In genomic region chr5:38672059-38672791, GRCh38 we compare ENCODE assay signal across 1 cellular context.
TF ChIP-seq lines count a peak whose summit lies in the region.

No MANE protein-coding gene starts in this region.

TF ChIP-seq in HEK293, 187 proteins besides CTCF, POLR2A, EP300 and RAD21 (continued from another document and continues in another):
- TF ChIP-seq PRDM4 (tag by site-specific recombination; IDR thresholded peaks at IDR 0.05), result peak; percentile 56; the same call in 1 of the 2 replicates
- TF ChIP-seq ZNF121 (tag by site-specific recombination; IDR thresholded peaks at IDR 0.05), result no peak
- TF ChIP-seq MZF1 (tag by site-specific recombination; IDR thresholded peaks at IDR 0.05; ENCODE audit: borderline replicate concordance), result peak; percentile 65
- TF ChIP-seq ZNF510 (tag by site-specific recombination; IDR thresholded peaks at IDR 0.05; ENCODE audit: insufficient replicate concordance), result peak; percentile 49
- no peak for TF ChIP-seq ZNF114 (tag by site-specific recombination; IDR thresholded peaks at IDR 0.05)
- TF ChIP-seq MEIS1 (CRISPR knock-in tag; IDR thresholded peaks at IDR 0.05; ENCODE audit: borderline replicate concordance), result no peak
- TF ChIP-seq ZNF843 (tag by site-specific recombination; IDR thresholded peaks at IDR 0.05), result peak; percentile 66; the same call in 1 of the 2 replicates
- peak; percentile 71 for TF ChIP-seq PRDM6 (tag by site-specific recombination; IDR thresholded peaks at IDR 0.05)
- no peak; the same call in 1 of the 2 replicates for TF ChIP-seq PRDM1 (tag by site-specific recombination; IDR thresholded peaks at IDR 0.05)
- TF ChIP-seq, protein P1, sequence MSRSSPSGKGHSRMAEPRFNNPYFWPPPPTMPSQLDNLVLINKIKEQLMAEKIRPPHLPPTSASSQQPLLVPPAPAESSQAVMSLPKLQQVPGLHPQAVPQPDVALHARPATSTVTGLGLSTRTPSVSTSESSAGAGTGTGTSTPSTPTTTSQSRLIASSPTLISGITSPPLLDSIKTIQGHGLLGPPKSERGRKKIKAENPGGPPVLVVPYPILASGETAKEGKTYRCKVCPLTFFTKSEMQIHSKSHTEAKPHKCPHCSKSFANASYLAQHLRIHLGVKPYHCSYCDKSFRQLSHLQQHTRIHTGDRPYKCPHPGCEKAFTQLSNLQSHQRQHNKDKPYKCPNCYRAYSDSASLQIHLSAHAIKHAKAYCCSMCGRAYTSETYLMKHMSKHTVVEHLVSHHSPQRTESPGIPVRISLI (tag by site-specific recombination; IDR thresholded peaks at IDR 0.05), result no peak
- 0 out of 2 replicates have a peak, but pooled peaks have one; percentile 45 for TF ChIP-seq ZNF692 (tag by site-specific recombination; IDR thresholded peaks at IDR 0.05)
- peak; percentile 62 for TF ChIP-seq OSR2 (tag by site-specific recombination; IDR thresholded peaks at IDR 0.05)
- peak; percentile 41 for TF ChIP-seq SP7 (tag by site-specific recombination; IDR thresholded peaks at IDR 0.05)
- TF ChIP-seq, protein P2, sequence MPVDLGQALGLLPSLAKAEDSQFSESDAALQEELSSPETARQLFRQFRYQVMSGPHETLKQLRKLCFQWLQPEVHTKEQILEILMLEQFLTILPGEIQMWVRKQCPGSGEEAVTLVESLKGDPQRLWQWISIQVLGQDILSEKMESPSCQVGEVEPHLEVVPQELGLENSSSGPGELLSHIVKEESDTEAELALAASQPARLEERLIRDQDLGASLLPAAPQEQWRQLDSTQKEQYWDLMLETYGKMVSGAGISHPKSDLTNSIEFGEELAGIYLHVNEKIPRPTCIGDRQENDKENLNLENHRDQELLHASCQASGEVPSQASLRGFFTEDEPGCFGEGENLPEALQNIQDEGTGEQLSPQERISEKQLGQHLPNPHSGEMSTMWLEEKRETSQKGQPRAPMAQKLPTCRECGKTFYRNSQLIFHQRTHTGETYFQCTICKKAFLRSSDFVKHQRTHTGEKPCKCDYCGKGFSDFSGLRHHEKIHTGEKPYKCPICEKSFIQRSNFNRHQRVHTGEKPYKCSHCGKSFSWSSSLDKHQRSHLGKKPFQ (tag by site-specific recombination; IDR thresholded peaks at IDR 0.05), result no peak
- no peak for TF ChIP-seq ZNF837 (tag by site-specific recombination; IDR thresholded peaks at IDR 0.05)
- 0 out of 2 replicates have a peak, but pooled peaks have one; percentile 19 for TF ChIP-seq IKZF3 (tag by site-specific recombination; IDR thresholded peaks at IDR 0.05)
- peak; percentile 47; the same call in 1 of the 2 replicates for TF ChIP-seq ZBTB20 (tag by site-specific recombination; IDR thresholded peaks at IDR 0.05)
- TF ChIP-seq ZNF174 (tag by site-specific recombination; IDR thresholded peaks at IDR 0.05), result no peak
- TF ChIP-seq, protein P3, sequence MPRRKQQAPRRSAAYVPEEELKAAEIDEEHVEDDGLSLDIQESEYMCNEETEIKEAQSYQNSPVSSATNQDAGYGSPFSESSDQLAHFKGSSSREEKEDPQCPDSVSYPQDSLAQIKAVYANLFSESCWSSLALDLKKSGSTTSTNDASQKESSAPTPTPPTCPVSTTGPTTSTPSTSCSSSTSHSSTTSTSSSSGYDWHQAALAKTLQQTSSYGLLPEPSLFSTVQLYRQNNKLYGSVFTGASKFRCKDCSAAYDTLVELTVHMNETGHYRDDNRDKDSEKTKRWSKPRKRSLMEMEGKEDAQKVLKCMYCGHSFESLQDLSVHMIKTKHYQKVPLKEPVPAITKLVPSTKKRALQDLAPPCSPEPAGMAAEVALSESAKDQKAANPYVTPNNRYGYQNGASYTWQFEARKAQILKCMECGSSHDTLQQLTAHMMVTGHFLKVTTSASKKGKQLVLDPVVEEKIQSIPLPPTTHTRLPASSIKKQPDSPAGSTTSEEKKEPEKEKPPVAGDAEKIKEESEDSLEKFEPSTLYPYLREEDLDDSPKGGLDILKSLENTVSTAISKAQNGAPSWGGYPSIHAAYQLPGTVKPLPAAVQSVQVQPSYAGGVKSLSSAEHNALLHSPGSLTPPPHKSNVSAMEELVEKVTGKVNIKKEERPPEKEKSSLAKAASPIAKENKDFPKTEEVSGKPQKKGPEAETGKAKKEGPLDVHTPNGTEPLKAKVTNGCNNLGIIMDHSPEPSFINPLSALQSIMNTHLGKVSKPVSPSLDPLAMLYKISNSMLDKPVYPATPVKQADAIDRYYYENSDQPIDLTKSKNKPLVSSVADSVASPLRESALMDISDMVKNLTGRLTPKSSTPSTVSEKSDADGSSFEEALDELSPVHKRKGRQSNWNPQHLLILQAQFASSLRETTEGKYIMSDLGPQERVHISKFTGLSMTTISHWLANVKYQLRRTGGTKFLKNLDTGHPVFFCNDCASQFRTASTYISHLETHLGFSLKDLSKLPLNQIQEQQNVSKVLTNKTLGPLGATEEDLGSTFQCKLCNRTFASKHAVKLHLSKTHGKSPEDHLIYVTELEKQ (tag by site-specific recombination; IDR thresholded peaks at IDR 0.05; ENCODE audit: borderline replicate concordance), result peak; percentile 74; the same call in 1 of the 2 replicates
- TF ChIP-seq ZNF350 (tag by site-specific recombination; IDR thresholded peaks at IDR 0.05), result no peak
- TF ChIP-seq, protein P4, sequence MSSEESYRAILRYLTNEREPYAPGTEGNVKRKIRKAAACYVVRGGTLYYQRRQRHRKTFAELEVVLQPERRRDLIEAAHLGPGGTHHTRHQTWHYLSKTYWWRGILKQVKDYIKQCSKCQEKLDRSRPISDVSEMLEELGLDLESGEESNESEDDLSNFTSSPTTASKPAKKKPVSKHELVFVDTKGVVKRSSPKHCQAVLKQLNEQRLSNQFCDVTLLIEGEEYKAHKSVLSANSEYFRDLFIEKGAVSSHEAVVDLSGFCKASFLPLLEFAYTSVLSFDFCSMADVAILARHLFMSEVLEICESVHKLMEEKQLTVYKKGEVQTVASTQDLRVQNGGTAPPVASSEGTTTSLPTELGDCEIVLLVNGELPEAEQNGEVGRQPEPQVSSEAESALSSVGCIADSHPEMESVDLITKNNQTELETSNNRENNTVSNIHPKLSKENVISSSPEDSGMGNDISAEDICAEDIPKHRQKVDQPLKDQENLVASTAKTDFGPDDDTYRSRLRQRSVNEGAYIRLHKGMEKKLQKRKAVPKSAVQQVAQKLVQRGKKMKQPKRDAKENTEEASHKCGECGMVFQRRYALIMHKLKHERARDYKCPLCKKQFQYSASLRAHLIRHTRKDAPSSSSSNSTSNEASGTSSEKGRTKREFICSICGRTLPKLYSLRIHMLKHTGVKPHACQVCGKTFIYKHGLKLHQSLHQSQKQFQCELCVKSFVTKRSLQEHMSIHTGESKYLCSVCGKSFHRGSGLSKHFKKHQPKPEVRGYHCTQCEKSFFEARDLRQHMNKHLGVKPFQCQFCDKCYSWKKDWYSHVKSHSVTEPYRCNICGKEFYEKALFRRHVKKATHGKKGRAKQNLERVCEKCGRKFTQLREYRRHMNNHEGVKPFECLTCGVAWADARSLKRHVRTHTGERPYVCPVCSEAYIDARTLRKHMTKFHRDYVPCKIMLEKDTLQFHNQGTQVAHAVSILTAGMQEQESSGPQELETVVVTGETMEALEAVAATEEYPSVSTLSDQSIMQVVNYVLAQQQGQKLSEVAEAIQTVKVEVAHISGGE (tag by site-specific recombination; conservative IDR thresholded peaks at IDR 0.05; ENCODE audit: low read depth), result 0 out of 2 replicates have a peak, but pooled peaks have one; percentile 22
- no peak for TF ChIP-seq ZNF707 (tag by site-specific recombination; IDR thresholded peaks at IDR 0.05)
- TF ChIP-seq ZNF785 (tag by site-specific recombination; IDR thresholded peaks at IDR 0.05), result no peak
- TF ChIP-seq ZFP41 (tag by site-specific recombination; IDR thresholded peaks at IDR 0.05; ENCODE audit: borderline replicate concordance), result no peak
- 0 out of 2 replicates have a peak, but pooled peaks have one; percentile 17 for TF ChIP-seq BCL11A (tag by site-specific recombination; IDR thresholded peaks at IDR 0.05; ENCODE audit: low read depth)
- TF ChIP-seq, protein P5, sequence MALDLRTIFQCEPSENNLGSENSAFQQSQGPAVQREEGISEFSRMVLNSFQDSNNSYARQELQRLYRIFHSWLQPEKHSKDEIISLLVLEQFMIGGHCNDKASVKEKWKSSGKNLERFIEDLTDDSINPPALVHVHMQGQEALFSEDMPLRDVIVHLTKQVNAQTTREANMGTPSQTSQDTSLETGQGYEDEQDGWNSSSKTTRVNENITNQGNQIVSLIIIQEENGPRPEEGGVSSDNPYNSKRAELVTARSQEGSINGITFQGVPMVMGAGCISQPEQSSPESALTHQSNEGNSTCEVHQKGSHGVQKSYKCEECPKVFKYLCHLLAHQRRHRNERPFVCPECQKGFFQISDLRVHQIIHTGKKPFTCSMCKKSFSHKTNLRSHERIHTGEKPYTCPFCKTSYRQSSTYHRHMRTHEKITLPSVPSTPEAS (tag by site-specific recombination; IDR thresholded peaks at IDR 0.05), result no peak
- TF ChIP-seq ZNF639 (tag by site-specific recombination; IDR thresholded peaks at IDR 0.05), result 0 out of 2 replicates have a peak, but pooled peaks have one; percentile 53
- peak; percentile 86 for TF ChIP-seq KLF8 (tag by site-specific recombination; IDR thresholded peaks at IDR 0.05)
- no peak for TF ChIP-seq KLF17 (tag by site-specific recombination; IDR thresholded peaks at IDR 0.05)
- no peak for TF ChIP-seq ZBTB10 (tag by site-specific recombination; IDR thresholded peaks at IDR 0.05)
